Comparison of ENCODE assay signal across 16 cellular contexts in genomic region chr20:43993552-43993951, GRCh38.
DNase-seq lines count a peak whose midpoint lies in the region; TF ChIP-seq lines count a peak whose summit lies in the region.
"Had no signal": no experiment of that assay in that cellular context is flagged by ENCODE, and none has a peak within 500 bp of the region (broad histone marks: within the 10 kb centered on the region; RNA-seq: fewer than 3 reads in every experiment).

No MANE protein-coding gene starts in this region.

- intact Hi-C loops in colonic mucosa (cut with DNase I), result no loop called here

- DNase-seq in activated CD8-positive, alpha-beta memory T cell treated with anti-CD3 and anti-CD28 coated beads for 24 hours, result peak; percentile 26
- DNase-seq in activated CD8-positive, alpha-beta memory T cell treated with anti-CD3 and anti-CD28 coated beads, Interleukin-2, amount 50 U/mL, for 4 hours, result no peak
- DNase-seq in LHCN-M2 (ENCODE audit: low read depth) (peak; percentile 35), fibroblast of peridontal ligament (ENCODE audit: extremely low read depth) (peak; percentile 25), DMS 273 treated with DMSO at 0.1 percent for 48 hours (lab: John Stamatoyannopoulos, UW) (no peak), NCI-H1417 (lab: John Stamatoyannopoulos, UW) (no peak), SIG-M5 treated with dmso at 0.1 percent for 504 hours (lab: John Stamatoyannopoulos, UW; ENCODE audit: unreplicated experiment) (no peak), colonic mucosa (no peak)
- DNase-seq: 8988T; ACHN; CD4-positive, alpha-beta memory T cell; DMS153; DND-41; H9 had no signal

- no peak for TF ChIP-seq CTCF in colonic mucosa (IDR thresholded peaks at IDR 0.05)

- H3K27me3 ChIP-seq in colonic mucosa, result no peaks in the 10 kb centered on the region
- H3K27me3 ChIP-seq: BLaER1 treated with 17β-estradiol and CSF1 and Interleukin-3, amounts not matched to agents 10 nM and 100 nM had no signal

- no peak overlapping the region for H3K27ac ChIP-seq in colonic mucosa
- H3K27ac ChIP-seq: BLaER1 treated with 17β-estradiol and CSF1 and Interleukin-3, amounts not matched to agents 10 nM and 100 nM had no signal

- no peaks in the 10 kb centered on the region for H3K36me3 ChIP-seq in colonic mucosa
- H3K36me3 ChIP-seq: BLaER1 treated with 17β-estradiol and CSF1 and Interleukin-3, amounts not matched to agents 10 nM and 100 nM had no signal

- H3K4me1 ChIP-seq in colonic mucosa, result no peaks in the 10 kb centered on the region

- H3K4me3 ChIP-seq in colonic mucosa, result no peak overlapping the region
- H3K4me3 ChIP-seq: BLaER1 treated with 17β-estradiol and CSF1 and Interleukin-3, amounts not matched to agents 10 nM and 100 nM; GM23338 had no signal

- H3K9me3 ChIP-seq in colonic mucosa, result no peaks in the 10 kb centered on the region

- H3K9ac ChIP-seq in colonic mucosa (ENCODE audit: low read depth in 2 of 2, low read length in 2 of 2), result no peak overlapping the region
- H3K9ac ChIP-seq: BLaER1 treated with 17β-estradiol and CSF1 and Interleukin-3, amounts not matched to agents 10 nM and 100 nM had no signal

Comparison
In these comparisons a context has a peak if more than half of its experiments do, and no peak if none do; other contexts are left out.
1. DNase-seq: peak in activated CD8-positive, alpha-beta memory T cell treated with anti-CD3 and anti-CD28 coated beads for 24 hours (single experiment), LHCN-M2 (single experiment) and fibroblast of peridontal ligament (single experiment); none in activated CD8-positive, alpha-beta memory T cell treated with anti-CD3 and anti-CD28 coated beads, Interleukin-2, amount 50 U/mL, for 4 hours (single experiment), DMS 273 treated with DMSO at 0.1 percent for 48 hours (single experiment), NCI-H1417 (0 of 3), SIG-M5 treated with dmso at 0.1 percent for 504 hours (single experiment) and colonic mucosa (single experiment).